Comparison of ENCODE assay signal across 1 cellular context in the genomic region with DNA sequence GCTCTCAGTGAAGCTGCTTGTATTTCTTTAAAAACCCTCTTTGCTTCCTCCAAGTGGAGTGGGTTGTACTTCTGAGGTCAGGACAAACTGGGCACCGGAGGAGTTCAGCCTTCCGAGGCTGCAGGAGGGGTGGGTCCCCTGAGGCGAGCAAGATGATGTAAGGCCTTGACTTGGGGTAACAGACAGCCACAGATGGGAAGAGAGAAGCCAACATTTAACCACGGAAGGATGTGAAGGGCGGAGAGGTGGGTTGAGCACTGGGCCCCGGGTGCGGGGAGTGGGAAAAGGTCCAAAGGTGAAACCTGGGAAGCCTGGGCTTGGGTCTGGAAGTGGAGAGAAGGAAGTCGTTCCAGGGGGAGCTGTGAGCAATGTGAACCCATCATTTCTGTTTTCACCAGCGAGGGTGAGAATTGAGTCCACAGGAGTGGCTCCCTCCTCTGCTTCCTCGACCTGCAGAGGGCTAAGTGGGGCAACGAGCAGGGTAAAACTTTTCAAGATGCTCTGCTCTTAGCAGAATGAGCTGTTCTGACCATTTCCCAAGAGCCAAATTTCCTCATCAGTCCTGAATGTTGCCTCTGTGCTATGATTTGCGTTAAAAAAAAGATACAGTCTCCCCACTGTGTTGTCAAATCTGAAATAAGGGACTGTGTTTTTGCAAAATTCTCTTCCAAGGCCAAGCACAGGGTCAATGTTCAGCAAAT.
TF ChIP-seq lines count a peak whose summit lies in the region.

No MANE protein-coding gene starts in this region.

TF ChIP-seq in HepG2, 621 proteins besides CTCF, POLR2A, EP300 and RAD21 (continued from another document):
- TF ChIP-seq ZBTB26 (CRISPR knock-in tag; IDR thresholded peaks at IDR 0.05; ENCODE audit: borderline replicate concordance) (no peak), NR2F1 (CRISPR knock-in tag; IDR thresholded peaks at IDR 0.05) (no peak), KDM1A (CRISPR knock-in tag; IDR thresholded peaks at IDR 0.05) (no peak), EZH2 (conservative IDR thresholded peaks at IDR 0.05; ENCODE audit: low read depth, low read length) (no peak), ZBTB2 (CRISPR knock-in tag; IDR thresholded peaks at IDR 0.05; ENCODE audit: low read depth) (no peak), SOX5 (CRISPR knock-in tag; IDR thresholded peaks at IDR 0.05; ENCODE audit: borderline replicate concordance) (no peak), MAFG (CRISPR knock-in tag; IDR thresholded peaks at IDR 0.05) (no peak), ZFAT (CRISPR knock-in tag; conservative IDR thresholded peaks at IDR 0.05) (0 out of 2 replicates have a peak, but pooled peaks have one; percentile 30), ZNF33B (CRISPR knock-in tag; IDR thresholded peaks at IDR 0.05) (no peak), ZNF501 (CRISPR knock-in tag; IDR thresholded peaks at IDR 0.05) (0 out of 2 replicates have a peak, but pooled peaks have one; percentile 19), DBP (CRISPR knock-in tag; IDR thresholded peaks at IDR 0.05; ENCODE audit: not compliant biosample characterization) (no peak), ZNF629 (CRISPR knock-in tag; conservative IDR thresholded peaks at IDR 0.05) (no peak), ZNF772 (CRISPR knock-in tag; IDR thresholded peaks at IDR 0.05) (0 out of 2 replicates have a peak, but pooled peaks have one; percentile 39), ZNF605 (CRISPR knock-in tag; IDR thresholded peaks at IDR 0.05) (no peak), HNF4A (CRISPR knock-in tag; IDR thresholded peaks at IDR 0.05) (peak; percentile 50; the same call in 1 of the 2 replicates), TBL1XR1 (IDR thresholded peaks at IDR 0.05; ENCODE audit: borderline replicate concordance, low read length, partially characterized antibody) (no peak), HCFC1 (IDR thresholded peaks at IDR 0.05; ENCODE audit: low read depth, low read length) (no peak), ZNF703 (CRISPR knock-in tag; IDR thresholded peaks at IDR 0.05; ENCODE audit: borderline replicate concordance) (no peak), RBM39 (IDR thresholded peaks at IDR 0.05; ENCODE audit: low read depth, low read length, poor library complexity, severe bottlenecking) (no peak)
